ENCODE assay signal across 8 cellular contexts in genomic region chr12:105382771-105383632, GRCh38. TPM values are rescaled to one million over a fixed set of nuclear protein-coding genes. Genes with fewer than 3 reads are reported as not detected.
DNase-seq lines count a peak whose midpoint lies in the region; ATAC-seq and TF ChIP-seq lines count a peak whose summit lies in the region.

No MANE protein-coding gene starts in this region.

- H3K4me3 Mint-ChIP-seq in nephron: no peak overlapping the region

- POLR2A ChIA-PET in AG04450 (lab: Yijun Ruan, JAX): interaction anchor here (0.6 to 1.3 kb wide), 3 partner anchors 18 to 147 kb away, joined by 3 to 5 read pairs (median 4); partner anchors contain the start of gene APPL2

- CTCF ChIA-PET in AG04450 (lab: Charles Lee): interaction anchor here (0.6 to 1.6 kb wide), 13 partner anchors 8 to 754 kb away, joined by 3 to 5 read pairs (median 4); partner anchors contain the start of gene C12orf75

- no peaks in the 10 kb centered on the region for H3K9me3 Mint-ChIP-seq in nephron

- peak overlapping the region; percentile 50 for H3K27ac ChIP-seq in AG04450 (ENCODE audit: low read depth, low read length)

- no peaks in the 10 kb centered on the region for H3K36me3 Mint-ChIP-seq in nephron (ENCODE audit: low read depth)

- H3K27ac Mint-ChIP-seq in nephron: no peak overlapping the region

- TF ChIP-seq CTCF in AG04450 (IDR thresholded peaks at IDR 0.05; ENCODE audit: low read depth, low read length): peak; percentile 79
- peak; percentile 79 for TF ChIP-seq CTCF in fibroblast of pulmonary artery (IDR thresholded peaks at IDR 0.05; ENCODE audit: low read length, missing control alignments)
- peak; percentile 79 to 86 (median 80) for TF ChIP-seq CTCF in nephron (IDR thresholded peaks at IDR 0.05; ENCODE audit: unreplicated experiment in 3 of 3)

- peak; percentile 34 for DNase-seq in AG04450 (ENCODE audit: low read depth, low spot score)
- DNase-seq in GM04503 (ENCODE audit: low read depth): peak; percentile 47
- DNase-seq in NCI-H128 (lab: John Stamatoyannopoulos, UW; ENCODE audit: unreplicated experiment): peak; percentile 34
- DNase-seq in SW480 (ENCODE audit: low spot score): peak; percentile 55
- peak; percentile 86 for DNase-seq in fibroblast of pulmonary artery (ENCODE audit: low read depth)

- no peaks in the 10 kb centered on the region for H3K27me3 ChIP-seq in AG04450 (ENCODE audit: control insufficient read depth, insufficient read depth, low read length)

- ATAC-seq in HG02571 (IDR thresholded peaks at IDR 0.05; ENCODE audit: unreplicated experiment): no peak
- ATAC-seq in HG03039 (IDR thresholded peaks at IDR 0.05; ENCODE audit: unreplicated experiment): no peak

- H3K27me3 Mint-ChIP-seq in nephron (ENCODE audit: low read depth): peaks cover 6% of the 10 kb centered on the region

- H3K4me3 ChIP-seq in AG04450 (ENCODE audit: low read depth, low read length) (peak overlapping the region; percentile 14; the same call in 1 of the 2 replicates), fibroblast of pulmonary artery (replicated peaks; ENCODE audit: low read depth, low read length) (peak overlapping the region; percentile 49)

- H3K9me3 ChIP-seq in AG04450 (ENCODE audit: control insufficient read depth, insufficient read depth, low read length): no peaks in the 10 kb centered on the region

- no peaks in the 10 kb centered on the region for H3K4me1 Mint-ChIP-seq in nephron

RNA-seq across cellular contexts. Expression of gene C12orf75, which starts 52.5 kb away (rescaled TPM):
- polyA plus RNA-seq in AG04450 (2011; rRNA removed): 252 and 350 TPM in 2 replicates
- 45.5 and 56.7 TPM in 2 replicates for polyA minus RNA-seq in AG04450 (2011; rRNA and poly(A)+ RNA removed)

Comparison
In these comparisons a context has a peak if more than half of its experiments do, and no peak if none do; other contexts are left out.
1. DNase-seq: peak in every context shown above with its lines; median percentile 86 in fibroblast of pulmonary artery; 55 in SW480; 47 in GM04503; 34 in AG04450; 34 in NCI-H128.